In the genomic region with DNA sequence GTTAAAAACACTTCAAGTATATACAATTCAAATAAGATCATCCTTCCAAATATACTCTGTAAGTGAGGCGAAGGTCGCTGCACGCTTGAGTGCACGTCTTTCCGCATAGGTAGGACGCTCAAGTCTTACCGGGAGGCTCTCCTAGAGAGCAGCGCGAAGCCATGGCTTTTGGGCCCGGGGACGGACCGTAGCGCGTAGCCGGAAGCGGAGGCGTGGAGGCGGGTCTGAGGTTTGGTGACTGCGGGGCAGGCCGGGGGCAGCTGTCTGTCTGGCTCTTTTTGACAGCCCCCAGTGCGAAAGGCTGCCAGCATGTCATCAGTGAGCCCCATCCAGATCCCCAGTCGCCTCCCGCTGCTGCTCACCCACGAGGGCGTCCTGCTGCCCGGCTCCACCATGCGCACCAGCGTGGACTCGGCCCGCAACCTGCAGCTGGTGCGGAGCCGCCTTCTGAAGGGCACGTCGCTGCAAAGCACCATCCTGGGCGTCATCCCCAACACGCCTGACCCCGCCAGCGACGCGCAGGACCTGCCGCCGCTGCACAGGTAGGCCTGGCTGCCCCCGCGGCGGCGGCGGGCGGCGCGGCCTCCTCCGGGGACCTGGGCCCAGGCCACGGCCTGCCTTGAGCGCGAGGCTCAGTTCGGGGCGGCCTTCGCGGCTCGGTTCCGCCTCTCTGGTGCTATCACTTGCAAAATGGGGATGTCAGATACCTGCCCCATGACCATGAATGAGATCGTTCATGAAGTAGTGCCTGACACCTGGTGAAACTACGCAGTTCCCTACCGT, we compare ENCODE assay signal across 8 cellular contexts. TPM values are rescaled to one million over a fixed set of nuclear protein-coding genes. Genes with fewer than 3 reads are reported as not detected.
DNase-seq lines count a peak whose midpoint lies in the region; ATAC-seq and TF ChIP-seq lines count a peak whose summit lies in the region.

A gene with protein sequence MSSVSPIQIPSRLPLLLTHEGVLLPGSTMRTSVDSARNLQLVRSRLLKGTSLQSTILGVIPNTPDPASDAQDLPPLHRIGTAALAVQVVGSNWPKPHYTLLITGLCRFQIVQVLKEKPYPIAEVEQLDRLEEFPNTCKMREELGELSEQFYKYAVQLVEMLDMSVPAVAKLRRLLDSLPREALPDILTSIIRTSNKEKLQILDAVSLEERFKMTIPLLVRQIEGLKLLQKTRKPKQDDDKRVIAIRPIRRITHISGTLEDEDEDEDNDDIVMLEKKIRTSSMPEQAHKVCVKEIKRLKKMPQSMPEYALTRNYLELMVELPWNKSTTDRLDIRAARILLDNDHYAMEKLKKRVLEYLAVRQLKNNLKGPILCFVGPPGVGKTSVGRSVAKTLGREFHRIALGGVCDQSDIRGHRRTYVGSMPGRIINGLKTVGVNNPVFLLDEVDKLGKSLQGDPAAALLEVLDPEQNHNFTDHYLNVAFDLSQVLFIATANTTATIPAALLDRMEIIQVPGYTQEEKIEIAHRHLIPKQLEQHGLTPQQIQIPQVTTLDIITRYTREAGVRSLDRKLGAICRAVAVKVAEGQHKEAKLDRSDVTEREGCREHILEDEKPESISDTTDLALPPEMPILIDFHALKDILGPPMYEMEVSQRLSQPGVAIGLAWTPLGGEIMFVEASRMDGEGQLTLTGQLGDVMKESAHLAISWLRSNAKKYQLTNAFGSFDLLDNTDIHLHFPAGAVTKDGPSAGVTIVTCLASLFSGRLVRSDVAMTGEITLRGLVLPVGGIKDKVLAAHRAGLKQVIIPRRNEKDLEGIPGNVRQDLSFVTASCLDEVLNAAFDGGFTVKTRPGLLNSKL (plus strand): TSS at position 221 of the 783 bp plus-strand sequence. CDS start 89 bp downstream, at position 310.

- DNase-seq in NCI-H69 (lab: John Stamatoyannopoulos, UW) (peak; percentile 89), left lung (peak; percentile 92 to 98)
- DNase-seq in activated CD4-positive, alpha-beta T cell treated with anti-CD3 and anti-CD28 coated beads, Interleukin-2, amount 50 U/mL, for 24 hours (ENCODE audit: low read depth in 1 of 2, low spot score in 1 of 2): peak; percentile 88 to 95
- DNase-seq in stimulated activated CD4-positive, alpha-beta T cell treated with anti-CD3 and anti-CD28 coated beads, Interleukin-2, amount 100 ng/mL, for 4 hours (ENCODE audit: low read depth): peak; percentile 86

- H3K27me3 ChIP-seq in BLaER1 treated with 17β-estradiol and CSF1 and Interleukin-3, amounts not matched to agents 10 nM and 100 nM: no peaks in the 10 kb centered on the region
- no peaks in the 10 kb centered on the region for H3K27me3 ChIP-seq in left lung

- H3K4me3 ChIP-seq in BLaER1 treated with 17β-estradiol and CSF1 and Interleukin-3, amounts not matched to agents 10 nM and 100 nM: peak within 1 kb of the TSS; percentile 83 to 99 (median 92)
- H3K4me3 ChIP-seq in left lung: peak within 1 kb of the TSS; percentile 91 to 92

- TF ChIP-seq CTCF in left lung (IDR thresholded peaks at IDR 0.05): no peak

- intact Hi-C loops in dendritic cell treated with granulocyte-macrophage colony-stimulating factor and Interleukin-4, amounts not matched to agents 40 ng/mL and 50 ng/mL, for 4 days (cut with micrococcal nuclease): loop anchor here (2.0 to 10.0 kb wide), 2 partner anchors 91 to 379 kb away; no protein-coding TSS in a partner anchor
- intact Hi-C loops in left lung (cut with DNase I): no loop called here

- H3K27ac Mint-ChIP-seq in dendritic cell treated with granulocyte-macrophage colony-stimulating factor and Interleukin-4, amounts not matched to agents 40 ng/mL and 50 ng/mL, for 4 days: peak within 1 kb of the TSS; percentile 93

- H3K9ac ChIP-seq in BLaER1 treated with 17β-estradiol and CSF1 and Interleukin-3, amounts not matched to agents 10 nM and 100 nM: peak within 1 kb of the TSS; percentile 85 to 96 (median 91)

- no peaks in the 10 kb centered on the region for H3K27me3 Mint-ChIP-seq in dendritic cell treated with granulocyte-macrophage colony-stimulating factor and Interleukin-4, amounts not matched to agents 40 ng/mL and 50 ng/mL, for 4 days

- H3K36me3 Mint-ChIP-seq in dendritic cell treated with granulocyte-macrophage colony-stimulating factor and Interleukin-4, amounts not matched to agents 40 ng/mL and 50 ng/mL, for 4 days (ENCODE audit: low read depth): peaks cover 14% of the 10 kb centered on the region

- peak; percentile 97 for ATAC-seq in GM19324 (IDR thresholded peaks at IDR 0.05; ENCODE audit: low FRiP score, unreplicated experiment)
- ATAC-seq in HG03469 (IDR thresholded peaks at IDR 0.05; ENCODE audit: unreplicated experiment): peak; percentile 97
- peak; percentile 99 for ATAC-seq in left lung

- peaks cover 26% of the 10 kb centered on the region for H3K4me1 Mint-ChIP-seq in dendritic cell treated with granulocyte-macrophage colony-stimulating factor and Interleukin-4, amounts not matched to agents 40 ng/mL and 50 ng/mL, for 4 days (ENCODE audit: low read depth)

- no peaks in the 10 kb centered on the region for H3K9me3 Mint-ChIP-seq in dendritic cell treated with granulocyte-macrophage colony-stimulating factor and Interleukin-4, amounts not matched to agents 40 ng/mL and 50 ng/mL, for 4 days

- H3K27ac ChIP-seq in BLaER1 treated with 17β-estradiol and CSF1 and Interleukin-3, amounts not matched to agents 10 nM and 100 nM: peak within 1 kb of the TSS; percentile 81 to 91 (median 84)
- peak within 1 kb of the TSS; percentile 88 to 89 for H3K27ac ChIP-seq in left lung

- peaks cover 0 to 13% (median 7%) of the 10 kb centered on the region in 11 experiments; a peak in 10 of 22 replicates for H3K9me3 ChIP-seq in BLaER1 treated with 17β-estradiol and CSF1 and Interleukin-3, amounts not matched to agents 10 nM and 100 nM (replicated peaks in 1 of 11)
- no peaks in the 10 kb centered on the region for H3K9me3 ChIP-seq in left lung

- peaks cover 13 to 23% (median 20%) of the 10 kb centered on the region in 10 experiments for H3K4me1 ChIP-seq in BLaER1 treated with 17β-estradiol and CSF1 and Interleukin-3, amounts not matched to agents 10 nM and 100 nM
- peaks cover 16 to 34% of the 10 kb centered on the region in 2 donors for H3K4me1 ChIP-seq in left lung

- H3K4me2 ChIP-seq in BLaER1 treated with 17β-estradiol and CSF1 and Interleukin-3, amounts not matched to agents 10 nM and 100 nM: peak within 1 kb of the TSS; percentile 86 to 100 (median 95)

- peak within 1 kb of the TSS; percentile 99 for H3K4me3 Mint-ChIP-seq in dendritic cell treated with granulocyte-macrophage colony-stimulating factor and Interleukin-4, amounts not matched to agents 40 ng/mL and 50 ng/mL, for 4 days

- H4K20me1 ChIP-seq in BLaER1 treated with 17β-estradiol and CSF1 and Interleukin-3, amounts not matched to agents 10 nM and 100 nM: peaks cover 29 to 50% (median 42%) of the 10 kb centered on the region in 11 experiments; a peak in 20 of 22 replicates

- H3K36me3 ChIP-seq in BLaER1 treated with 17β-estradiol and CSF1 and Interleukin-3, amounts not matched to agents 10 nM and 100 nM: peaks cover 0 to 21% (median 4%) of the 10 kb centered on the region in 11 experiments; a peak in 4 of 22 replicates
- H3K36me3 ChIP-seq in left lung: no peaks in the 10 kb centered on the region

RNA-seq across cellular contexts. Expression of the gene that starts here (rescaled TPM):
- 10 to 100 TPM; 63.2 to 64.8 TPM for total RNA-seq in left lung

Comparison
In these comparisons a context has a peak if more than half of its experiments do, and no peak if none do; other contexts are left out.
1. Peak in every context shown above with its lines: DNase-seq, ATAC-seq, H3K4me3 ChIP-seq and H3K27ac ChIP-seq.